In the genomic region with DNA sequence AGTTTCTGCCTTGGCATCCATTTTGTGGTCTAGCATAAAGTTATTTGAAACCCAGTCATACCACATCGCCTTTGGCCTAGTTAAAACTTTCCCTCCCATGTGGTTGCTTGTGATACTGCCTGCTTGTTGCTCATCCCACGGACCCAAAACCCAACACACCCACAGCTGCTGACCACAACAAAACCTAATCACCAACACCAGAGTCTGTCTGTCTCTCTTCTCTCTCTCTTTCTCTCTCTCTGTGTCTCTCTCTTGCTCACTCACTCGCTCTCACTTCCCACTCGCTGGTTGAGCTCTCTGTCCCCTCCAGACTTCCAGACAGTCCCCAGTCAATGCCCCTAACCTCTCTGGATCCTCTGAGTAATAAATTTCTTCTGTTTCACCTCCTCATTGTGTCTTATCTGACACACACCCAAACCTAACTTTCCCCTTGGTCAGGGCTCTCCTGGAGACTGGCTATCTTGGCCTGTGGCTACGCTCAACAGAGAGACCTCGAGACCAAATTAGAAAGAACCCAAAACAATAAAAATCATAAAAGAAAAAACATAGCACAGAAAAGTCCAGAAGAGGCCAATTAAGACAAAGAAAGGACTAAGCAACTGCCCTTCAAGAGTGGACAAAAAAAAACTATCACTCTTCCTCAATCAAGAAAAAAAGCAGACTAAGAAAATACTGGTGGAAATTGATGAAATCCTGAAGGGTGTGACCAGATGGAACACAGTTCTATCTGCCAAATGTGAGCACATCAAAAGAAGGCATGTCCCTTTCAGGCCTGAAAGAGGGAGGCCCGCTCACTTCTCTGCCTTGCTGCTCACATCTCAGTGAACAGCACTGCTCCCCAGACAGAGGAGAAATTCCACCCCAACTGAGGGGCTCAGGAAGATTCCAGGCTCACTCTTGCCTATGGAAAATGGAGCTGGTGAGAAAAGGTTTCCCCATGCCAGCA, we compare ENCODE assay signal across 12 cellular contexts. TPM values are rescaled to one million over a fixed set of nuclear protein-coding genes. Genes with fewer than 3 reads are reported as not detected.
DNase-seq lines count a peak whose midpoint lies in the region; ATAC-seq and TF ChIP-seq lines count a peak whose summit lies in the region.
"Had no signal": no experiment of that assay in that cellular context is flagged by ENCODE, and none has a peak within 500 bp of the region (broad histone marks: within the 10 kb centered on the region; RNA-seq: fewer than 3 reads in every experiment).

No MANE protein-coding gene starts in this region.

- no peaks in the 10 kb centered on the region for H3K36me3 ChIP-seq in sigmoid colon

- H3K4me1 Mint-ChIP-seq in T-helper 2 cell treated with Interferon-gamma antibody and Interleukin-4, amounts not matched to agents 5 μg/mL and 100 μg/mL, for 36 hours (ENCODE audit: low read depth) = peaks cover 5% of the 10 kb centered on the region

- WGBS in sigmoid colon, 2 donors = 78 to 90% methylated on average over 7 of the region's 7 CpGs

- H3K9me3 ChIP-seq in sigmoid colon = no peaks in the 10 kb centered on the region

- no peaks in the 10 kb centered on the region for H3K36me3 Mint-ChIP-seq in T-helper 2 cell treated with Interferon-gamma antibody and Interleukin-4, amounts not matched to agents 5 μg/mL and 100 μg/mL, for 36 hours (ENCODE audit: low read depth)

- no peak overlapping the region for H3K27ac ChIP-seq in sigmoid colon
- H3K27ac ChIP-seq in coronary artery = no peak overlapping the region

- no peaks in the 10 kb centered on the region for H3K9me3 Mint-ChIP-seq in T-helper 2 cell treated with Interferon-gamma antibody and Interleukin-4, amounts not matched to agents 5 μg/mL and 100 μg/mL, for 36 hours

- no peak overlapping the region for H3K27ac Mint-ChIP-seq in T-helper 2 cell treated with Interferon-gamma antibody and Interleukin-4, amounts not matched to agents 5 μg/mL and 100 μg/mL, for 36 hours

- H3K4me1 ChIP-seq in sigmoid colon = peaks cover 0 to 17% (median 11%) of the 10 kb centered on the region in 4 donors

- DNase-seq in CMK (ENCODE audit: low read depth) = peak; percentile 65
- peak; percentile 72 for DNase-seq in T-helper 2 cell treated with Interferon-gamma antibody and Interleukin-4, amounts not matched to agents 5 μg/mL and 100 μg/mL, for 36 hours (ENCODE audit: low spot score)
- DNase-seq in foreskin fibroblast = peak; percentile 55 to 60
- DNase-seq in sigmoid colon = no peak
- no peak for DNase-seq in coronary artery (ENCODE audit: low spot score)
- no peak for DNase-seq in medulla oblongata (ENCODE audit: extremely low spot score)
- DNase-seq: DND-41; effector CD4-positive, alpha-beta T cell; naive B cell; SIG-M5 had no signal

- ATAC-seq in GM21529 (IDR thresholded peaks at IDR 0.05; ENCODE audit: unreplicated experiment) (peak; percentile 59), GM21515 (IDR thresholded peaks at IDR 0.05; ENCODE audit: unreplicated experiment) (no peak)

- H3K4me3 ChIP-seq in foreskin fibroblast (ENCODE audit: low read depth in 1 of 2, low read length in 2 of 2) (no peak overlapping the region), sigmoid colon (no peak overlapping the region), coronary artery (no peak overlapping the region)

- H3K4me3 Mint-ChIP-seq in T-helper 2 cell treated with Interferon-gamma antibody and Interleukin-4, amounts not matched to agents 5 μg/mL and 100 μg/mL, for 36 hours = no peak overlapping the region
- H3K4me3 Mint-ChIP-seq: naive B cell had no signal

- intact Hi-C loops in sigmoid colon (cut with DNase I) = no loop called here

- H3K27me3 ChIP-seq in sigmoid colon = no peaks in the 10 kb centered on the region

- no peak for TF ChIP-seq POLR2A in sigmoid colon (IDR thresholded peaks at IDR 0.05)

- peaks cover 2% of the 10 kb centered on the region for H3K27me3 Mint-ChIP-seq in T-helper 2 cell treated with Interferon-gamma antibody and Interleukin-4, amounts not matched to agents 5 μg/mL and 100 μg/mL, for 36 hours (ENCODE audit: low read depth)

- TF ChIP-seq CTCF in foreskin fibroblast (IDR thresholded peaks at IDR 0.05; ENCODE audit: low read depth, low read length) (no peak), sigmoid colon (IDR thresholded peaks at IDR 0.05) (no peak), coronary artery (IDR thresholded peaks at IDR 0.05) (no peak)

- TF ChIP-seq EP300 in sigmoid colon (IDR thresholded peaks at IDR 0.05) = no peak

RNA-seq across cellular contexts. Expression of a gene that starts 41.4 kb away (rescaled TPM):
- total RNA-seq in sigmoid colon = 10 to 100 TPM; 27.6 to 40.7 (median 30.8) TPM
- polyA plus RNA-seq in sigmoid colon = 1 to 10 TPM; 4.2 to 7.6 (median 5.6) TPM

Comparison
In these comparisons a context has a peak if more than half of its experiments do, and no peak if none do; other contexts are left out.
1. DNase-seq: peak in CMK (single experiment), T-helper 2 cell treated with Interferon-gamma antibody and Interleukin-4, amounts not matched to agents 5 μg/mL and 100 μg/mL, for 36 hours (single experiment) and foreskin fibroblast (2 of 2); none in sigmoid colon (single experiment), coronary artery (single experiment) and medulla oblongata (single experiment).